15 cellular contexts compared by ENCODE assay signal in the genomic region with DNA sequence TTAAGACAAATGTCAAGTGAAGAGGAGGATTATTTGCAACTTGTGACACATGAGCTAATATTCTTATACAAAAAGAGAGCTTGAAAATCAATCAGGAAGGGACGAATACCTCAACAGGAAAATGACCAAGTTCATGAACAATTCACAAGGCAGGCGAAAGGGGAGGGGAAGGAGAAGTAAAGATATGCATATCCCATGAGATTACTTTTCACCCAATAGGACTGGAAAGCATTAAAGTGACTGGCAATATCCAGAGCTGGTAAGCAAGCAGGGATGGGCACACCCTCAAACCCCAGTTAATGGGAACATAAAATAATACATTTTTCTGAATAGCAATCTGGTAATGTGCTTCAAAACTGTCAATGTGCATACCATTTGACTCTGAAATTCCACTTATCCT.
A peak's percentile ranks its signal among the peaks of the same experiment; 100 is the strongest.
DNase-seq lines count a peak whose midpoint lies in the region; ATAC-seq, FAIRE-seq and TF ChIP-seq lines count a peak whose summit lies in the region.
"Had no signal": no experiment of that assay in that cellular context is flagged by ENCODE, and none has a peak within 500 bp of the region (broad histone marks: within the 10 kb centered on the region; RNA-seq: fewer than 3 reads in every experiment).

No MANE protein-coding gene starts in this region.

- no peaks in the 10 kb centered on the region for H3K27me3 ChIP-seq in adipocyte (replicated peaks; ENCODE audit: control insufficient read depth, insufficient read depth, low read length)
- H3K27me3 ChIP-seq: neutrophil had no signal

- no peak overlapping the region for H3K4me3 ChIP-seq in adipocyte (ENCODE audit: low read length)
- no peak overlapping the region for H3K4me3 ChIP-seq in fibroblast of mammary gland (ENCODE audit: control insufficient read depth, low read depth, low read length)
- H3K4me3 ChIP-seq: lung had no signal

- peaks cover 2% of the 10 kb centered on the region for H3K27me3 Mint-ChIP-seq in stimulated activated naive CD8-positive, alpha-beta T cell treated with anti-CD3 and anti-CD28 coated beads, Interleukin-15, Interleukin-2, amounts not matched to agents 100 ng/mL and 50 ng/mL, for 24 hours
- H3K27me3 Mint-ChIP-seq: activated naive CD4-positive, alpha-beta T cell treated with anti-CD3 and anti-CD28 coated beads, Interleukin-2, amount 50 U/mL, for 24 hours; effector memory CD8-positive, alpha-beta T cell had no signal

- H3K9me3 Mint-ChIP-seq in stimulated activated naive CD8-positive, alpha-beta T cell treated with anti-CD3 and anti-CD28 coated beads, Interleukin-15, Interleukin-2, amounts not matched to agents 100 ng/mL and 50 ng/mL, for 24 hours: no peaks in the 10 kb centered on the region
- H3K9me3 Mint-ChIP-seq in activated naive CD4-positive, alpha-beta T cell treated with anti-CD3 and anti-CD28 coated beads, Interleukin-2, amount 50 U/mL, for 72 hours: peaks cover 0 to 5% of the 10 kb centered on the region in 2 donors
- H3K9me3 Mint-ChIP-seq: activated naive CD4-positive, alpha-beta T cell treated with anti-CD3 and anti-CD28 coated beads, Interleukin-2, amount 50 U/mL, for 24 hours; effector memory CD8-positive, alpha-beta T cell had no signal

- H3K4me3 Mint-ChIP-seq in stimulated activated naive CD8-positive, alpha-beta T cell treated with anti-CD3 and anti-CD28 coated beads, Interleukin-15, Interleukin-2, amounts not matched to agents 100 ng/mL and 50 ng/mL, for 24 hours: no peak overlapping the region
- H3K4me3 Mint-ChIP-seq: activated CD8-positive, alpha-beta memory T cell treated with anti-CD3 and anti-CD28 coated beads, Interleukin-2, amount 10 ng/mL, durations not matched to agents 7 days and 5 days; activated naive CD4-positive, alpha-beta T cell treated with anti-CD3 and anti-CD28 coated beads, Interleukin-2, amount 50 U/mL, for 24 hours; effector memory CD8-positive, alpha-beta T cell had no signal

- H3K4me1 ChIP-seq in adipocyte (ENCODE audit: control insufficient read depth, insufficient read depth, low read length): peaks cover 26% of the 10 kb centered on the region

- intact Hi-C loops in left cardiac atrium (cut with DNase I): no loop called here

- no peak for TF ChIP-seq CTCF in fibroblast of mammary gland (conservative IDR thresholded peaks at IDR 0.05; ENCODE audit: control insufficient read depth, insufficient read depth, low read depth, low read length)

- H3K9me3 ChIP-seq in adipocyte (ENCODE audit: control insufficient read depth, low read length): no peaks in the 10 kb centered on the region
- H3K9me3 ChIP-seq: neutrophil had no signal

- no peaks in the 10 kb centered on the region for H3K36me3 ChIP-seq in adipocyte (ENCODE audit: control insufficient read depth, insufficient read depth, low read length, severe bottlenecking)
- H3K36me3 ChIP-seq: neutrophil had no signal

- no peak for ATAC-seq in stimulated activated naive CD8-positive, alpha-beta T cell treated with anti-CD3 and anti-CD28 coated beads, Interleukin-15, Interleukin-2, amounts not matched to agents 100 U/mL and 50 U/mL, for 24 hours
- no peak for ATAC-seq in activated naive CD4-positive, alpha-beta T cell treated with anti-CD3 and anti-CD28 coated beads, Interleukin-2, amount 50 U/mL, for 72 hours
- ATAC-seq in left cardiac atrium: no peak
- ATAC-seq: effector memory CD8-positive, alpha-beta T cell had no signal

- no peaks in the 10 kb centered on the region for H3K36me3 Mint-ChIP-seq in stimulated activated naive CD8-positive, alpha-beta T cell treated with anti-CD3 and anti-CD28 coated beads, Interleukin-15, Interleukin-2, amounts not matched to agents 100 ng/mL and 50 ng/mL, for 24 hours (ENCODE audit: low read depth)
- no peaks in the 10 kb centered on the region for H3K36me3 Mint-ChIP-seq in activated naive CD4-positive, alpha-beta T cell treated with anti-CD3 and anti-CD28 coated beads, Interleukin-2, amount 50 U/mL, for 72 hours
- H3K36me3 Mint-ChIP-seq: activated naive CD4-positive, alpha-beta T cell treated with anti-CD3 and anti-CD28 coated beads, Interleukin-2, amount 50 U/mL, for 24 hours had no signal

- FAIRE-seq in urothelium cell line (lab: Jason Lieb, UNC): no peak

- no peak for DNase-seq in stimulated activated naive CD8-positive, alpha-beta T cell treated with anti-CD3 and anti-CD28 coated beads, Interleukin-15, Interleukin-2, amounts not matched to agents 100 U/mL and 50 U/mL, for 24 hours
- DNase-seq in adipocyte (ENCODE audit: low read depth): peak; percentile 55
- peak; percentile 55 for DNase-seq in fibroblast of mammary gland (ENCODE audit: low read depth)
- DNase-seq in urothelium cell line (ENCODE audit: low spot score): peak; percentile 30
- no peak for DNase-seq in glomerular visceral epithelial cell (ENCODE audit: extremely low spot score)
- DNase-seq in activated naive CD4-positive, alpha-beta T cell treated with anti-CD3 and anti-CD28 coated beads, Interleukin-2, amount 50 U/mL, for 72 hours (ENCODE audit: low spot score in 2 of 2): no peak
- no peak for DNase-seq in left cardiac atrium
- DNase-seq: activated CD8-positive, alpha-beta memory T cell treated with anti-CD3 and anti-CD28 coated beads, Interleukin-2, amount 10 ng/mL, durations not matched to agents 7 days and 5 days; effector memory CD8-positive, alpha-beta T cell; hypothalamus; stimulated activated CD4-positive, alpha-beta T cell treated with anti-CD3 and anti-CD28 coated beads, Interleukin-12 subunit alpha, Interleukin-12 subunit beta, amount 100 ng/mL, for 4 hours had no signal

- peaks cover 62% of the 10 kb centered on the region for H3K4me1 Mint-ChIP-seq in stimulated activated naive CD8-positive, alpha-beta T cell treated with anti-CD3 and anti-CD28 coated beads, Interleukin-15, Interleukin-2, amounts not matched to agents 100 ng/mL and 50 ng/mL, for 24 hours (ENCODE audit: low read depth)

- peak overlapping the region; percentile 73 for H3K9ac ChIP-seq in adipocyte (ENCODE audit: low read length)

- peak overlapping the region; percentile 42 for H3K27ac Mint-ChIP-seq in stimulated activated naive CD8-positive, alpha-beta T cell treated with anti-CD3 and anti-CD28 coated beads, Interleukin-15, Interleukin-2, amounts not matched to agents 100 ng/mL and 50 ng/mL, for 24 hours
- H3K27ac Mint-ChIP-seq in activated naive CD4-positive, alpha-beta T cell treated with anti-CD3 and anti-CD28 coated beads, Interleukin-2, amount 50 U/mL, for 72 hours: no peak overlapping the region
- H3K27ac Mint-ChIP-seq: activated naive CD4-positive, alpha-beta T cell treated with anti-CD3 and anti-CD28 coated beads, Interleukin-2, amount 50 U/mL, for 24 hours; effector memory CD8-positive, alpha-beta T cell had no signal

Comparison
In these comparisons a context has a peak if more than half of its experiments do, and no peak if none do; other contexts are left out.
1. DNase-seq: peak in adipocyte (single experiment), fibroblast of mammary gland (single experiment) and urothelium cell line (single experiment); none in stimulated activated naive CD8-positive, alpha-beta T cell treated with anti-CD3 and anti-CD28 coated beads, Interleukin-15, Interleukin-2, amounts not matched to agents 100 U/mL and 50 U/mL, for 24 hours (single experiment), glomerular visceral epithelial cell (single experiment), activated naive CD4-positive, alpha-beta T cell treated with anti-CD3 and anti-CD28 coated beads, Interleukin-2, amount 50 U/mL, for 72 hours (0 of 2) and left cardiac atrium (single experiment).